In genomic region chr1:53835491-53835890, GRCh38 we compare ENCODE assay signal across 18 cellular contexts. TPM values are rescaled to one million over a fixed set of nuclear protein-coding genes. Genes with fewer than 3 reads are reported as not detected.
DNase-seq lines count a peak whose midpoint lies in the region; ATAC-seq and TF ChIP-seq lines count a peak whose summit lies in the region.
"Had no signal": no experiment of that assay in that cellular context is flagged by ENCODE, and none has a peak within 500 bp of the region (broad histone marks: within the 10 kb centered on the region; RNA-seq: fewer than 3 reads in every experiment).

No MANE protein-coding gene starts in this region.

- H2BK15ac ChIP-seq in mesenchymal stem cell (ENCODE audit: low read depth, poor library complexity, severe bottlenecking): no peak overlapping the region

- no peak for ATAC-seq in DND-41 (ENCODE audit: insufficient read depth, low read depth)
- ATAC-seq in HG03280 (IDR thresholded peaks at IDR 0.05; ENCODE audit: unreplicated experiment): no peak
- ATAC-seq: left cardiac atrium, sciatic nerve had no signal

- H2BK120ac ChIP-seq in mesenchymal stem cell (ENCODE audit: low read depth, low read length): no peak overlapping the region

- no peak overlapping the region for H3K18ac ChIP-seq in mesenchymal stem cell (ENCODE audit: low read depth in 1 of 2, low read length in 2 of 2)

- H3K9ac ChIP-seq in DND-41 (ENCODE audit: low read depth, low read length): peak overlapping the region; percentile 14; the same call in 1 of the 2 replicates
- H3K9ac ChIP-seq in mesenchymal stem cell (ENCODE audit: low read length): no peak overlapping the region

- no peak overlapping the region for H3K23ac ChIP-seq in mesenchymal stem cell (ENCODE audit: low read length in 2 of 2)

- no peak overlapping the region for H4K91ac ChIP-seq in mesenchymal stem cell (ENCODE audit: low read length)

- 20% methylated on average over 1 of the region's 2 CpGs for WGBS in mesenchymal stem cell

- peaks cover 17% of the 10 kb centered on the region for H3K79me1 ChIP-seq in mesenchymal stem cell (replicated peaks; ENCODE audit: low read length, poor library complexity, severe bottlenecking)

- H3K27me3 ChIP-seq in DND-41 (ENCODE audit: insufficient read depth, low read length, poor library complexity): no peaks in the 10 kb centered on the region
- H3K27me3 ChIP-seq in mesenchymal stem cell (ENCODE audit: control insufficient read depth in 1 of 2, insufficient read depth in 1 of 2, low read length in 2 of 2): no peaks in the 10 kb centered on the region
- no peaks in the 10 kb centered on the region for H3K27me3 ChIP-seq in PC-9 (ENCODE audit: insufficient read depth, low read depth)

- H2AK5ac ChIP-seq in mesenchymal stem cell (ENCODE audit: low read length, severe bottlenecking): no peak overlapping the region

- H3K4me1 ChIP-seq in DND-41 (ENCODE audit: insufficient read depth, low read length) (peaks cover 42% of the 10 kb centered on the region), mesenchymal stem cell (ENCODE audit: control insufficient read depth, insufficient read depth, low read depth, low read length) (peaks cover 10% of the 10 kb centered on the region), PC-9 (replicated peaks; ENCODE audit: insufficient read depth) (peaks cover 16% of the 10 kb centered on the region)

- intact Hi-C loops in PC-9 (cut with micrococcal nuclease; ENCODE audit: unreplicated experiment): no loop called here

- DNase-seq in DND-41: no peak
- DNase-seq in GM20000 (ENCODE audit: low spot score): peak; percentile 36
- DNase-seq in mesenchymal stem cell: peak; percentile 7
- DNase-seq in NCI-H146 treated with DMSO at 0.1 percent for 48 hours (lab: John Stamatoyannopoulos, UW; ENCODE audit: unreplicated experiment): no peak
- no peak for DNase-seq in PC-9
- DNase-seq: activated CD8-positive, alpha-beta memory T cell treated with anti-CD3 and anti-CD28 coated beads for 24 hours; left cardiac atrium; naive B cell; NCI-H1105 treated with DMSO at 0.1 percent for 48 hours; NCI-H510A; Right ventricle myocardium superior had no signal

- H3K4me2 ChIP-seq in DND-41 (ENCODE audit: insufficient read depth, low read length): peak overlapping the region; percentile 95; the same call in 1 of the 2 replicates
- H3K4me2 ChIP-seq in mesenchymal stem cell (ENCODE audit: low read length, poor library complexity, severe bottlenecking): no peak overlapping the region
- H3K4me2 ChIP-seq in PC-9: no peak overlapping the region

- H3K4ac ChIP-seq in mesenchymal stem cell (ENCODE audit: low read depth in 1 of 2, low read length in 2 of 2): no peak overlapping the region

- no TSS peak for BruUV-seq in PC-9 (replicated peaks; lab: Mats Ljungman, UMichigan)

- H3K9me3 ChIP-seq in DND-41 (ENCODE audit: insufficient read depth, low read length, severe bottlenecking): no peaks in the 10 kb centered on the region
- no peaks in the 10 kb centered on the region for H3K9me3 ChIP-seq in mesenchymal stem cell (ENCODE audit: control insufficient read depth, low read length)
- H3K9me3 ChIP-seq in PC-9 (ENCODE audit: insufficient read depth, low read depth): no peaks in the 10 kb centered on the region

- H2AFZ ChIP-seq in DND-41 (ENCODE audit: low read depth, low read length) (no peak overlapping the region), mesenchymal stem cell (ENCODE audit: low read depth, low read length) (no peak overlapping the region), PC-9 (no peak overlapping the region)

- POLR2A ChIA-PET in PC-9 (lab: Charles Lee; ENCODE audit: unreplicated experiment): interaction anchor here (0.6 to 0.7 kb wide), 2 partner anchors 176 to 236 kb away, joined by 4 to 7 read pairs; no protein-coding TSS in a partner anchor

- H4K20me1 ChIP-seq in DND-41 (ENCODE audit: insufficient read depth, low read length) (peaks cover 29% of the 10 kb centered on the region; the same call in 1 of the 2 replicates), PC-9 (ENCODE audit: insufficient read depth) (peaks cover 14% of the 10 kb centered on the region; the same call in 1 of the 2 replicates)

- H4K8ac ChIP-seq in mesenchymal stem cell (ENCODE audit: low read length): no peak overlapping the region

- TF ChIP-seq CTCF in DND-41 (IDR thresholded peaks at IDR 0.05; ENCODE audit: borderline replicate concordance, extremely low read depth, low read length, poor library complexity, severe bottlenecking) (no peak), GM20000 (IDR thresholded peaks at IDR 0.05; ENCODE audit: extremely low read depth, missing control alignments) (no peak), PC-9 (conservative IDR thresholded peaks at IDR 0.05) (no peak)

- CTCF ChIA-PET in PC-9 (lab: Charles Lee): no interaction called here

- no peak overlapping the region for H2BK12ac ChIP-seq in mesenchymal stem cell (ENCODE audit: low read length in 2 of 2)

- H3K4me3 ChIP-seq in DND-41 (ENCODE audit: low read depth in 1 of 2, low read length in 2 of 2) (peak overlapping the region in 1 of 2 experiments; percentile 25; a peak in 1 of 4 replicates), mesenchymal stem cell (ENCODE audit: insufficient read depth in 1 of 2, low read depth in 1 of 2, low read length in 2 of 2) (no peak overlapping the region), PC-9 (no peak overlapping the region; the same call in 1 of the 2 replicates)

- no peak overlapping the region for H2BK5ac ChIP-seq in mesenchymal stem cell (ENCODE audit: low read depth, low read length, poor library complexity, severe bottlenecking)

- TF ChIP-seq POLR2A in Raji (IDR thresholded peaks at IDR 0.05; ENCODE audit: insufficient read depth, low read depth, low read length): peak; percentile 41; the same call in 1 of the 2 replicates

- no peaks in the 10 kb centered on the region for H3K9me2 ChIP-seq in PC-9 (ENCODE audit: insufficient read depth)

- no peak overlapping the region for H3K27ac ChIP-seq in DND-41 (ENCODE audit: low read length)
- H3K27ac ChIP-seq in mesenchymal stem cell (ENCODE audit: low read length, poor library complexity, severe bottlenecking): no peak overlapping the region
- H3K27ac ChIP-seq in PC-9: no peak overlapping the region

- H3F3A ChIP-seq in PC-9 (ENCODE audit: insufficient read depth, low read depth): no peaks in the 10 kb centered on the region; the same call in 1 of the 2 replicates

- H3K36me3 ChIP-seq in DND-41 (ENCODE audit: insufficient read depth, low read length) (peaks cover 37% of the 10 kb centered on the region), mesenchymal stem cell (ENCODE audit: control insufficient read depth in 1 of 2, insufficient read depth in 2 of 2, low read depth in 1 of 2, low read length in 2 of 2) (no peaks in the 10 kb centered on the region), PC-9 (ENCODE audit: low read depth) (peaks cover 7% of the 10 kb centered on the region; the same call in 1 of the 2 replicates)

- H3K79me2 ChIP-seq in DND-41 (ENCODE audit: insufficient read depth, low read length): peaks cover 72% of the 10 kb centered on the region
- H3K79me2 ChIP-seq in PC-9 (ENCODE audit: low read depth): peaks cover 62% of the 10 kb centered on the region

- H3K14ac ChIP-seq in mesenchymal stem cell (ENCODE audit: low read length in 2 of 2): no peak overlapping the region

RNA-seq across cellular contexts. Expression of gene NDC1, which starts 2.6 kb away (rescaled TPM):
- polyA plus RNA-seq in mesenchymal stem cell (2013, experiment 1 of 2): 5.7 TPM
- polyA plus RNA-seq in mesenchymal stem cell (2013, experiment 2 of 2): 6.3 TPM
- 29.7 and 47.6 TPM in 2 replicates for total RNA-seq in PC-9 (2021)

RNA-seq across cellular contexts. Expression of gene YIPF1, which starts 54.1 kb away (rescaled TPM):
- polyA plus RNA-seq in mesenchymal stem cell (2013, experiment 1 of 2): 39.7 TPM
- 40.4 TPM for polyA plus RNA-seq in mesenchymal stem cell (2013, experiment 2 of 2)
- 23.3 and 26.1 TPM in 2 replicates for total RNA-seq in PC-9 (2021)

RNA-seq across cellular contexts. Expression of gene DIO1, which starts 58.5 kb away (rescaled TPM):
- polyA plus RNA-seq in mesenchymal stem cell (2013, experiment 1 of 2): not detected
- polyA plus RNA-seq in mesenchymal stem cell (2013, experiment 2 of 2): not detected
- total RNA-seq in PC-9 (2021): not detected in 2 replicates
- total RNA-seq: frontal cortex, H1, left cardiac atrium, Right ventricle myocardium superior, sciatic nerve, subcutaneous adipose tissue had no signal
- polyA plus RNA-seq: adipose tissue had no signal

Comparison
In these comparisons a context has a peak if more than half of its experiments do, and no peak if none do; other contexts are left out.
1. DNase-seq: peak in GM20000 (single experiment) and mesenchymal stem cell (single experiment); none in DND-41 (single experiment), NCI-H146 treated with DMSO at 0.1 percent for 48 hours (single experiment) and PC-9 (0 of 2).